ENCODE assay signal across 20 cellular contexts in genomic region chr6:939526-940252, GRCh38.
"Had no signal": no experiment of that assay in that cellular context is flagged by ENCODE, and none has a peak within 500 bp of the region (broad histone marks: within the 10 kb centered on the region; RNA-seq: fewer than 3 reads in every experiment).

No MANE protein-coding gene starts in this region.

- H3K9me3 ChIP-seq: neutrophil, pancreas, transverse colon, vagina had no signal

- H3K27ac Mint-ChIP-seq: activated CD8-positive, alpha-beta T cell treated with anti-CD3 and anti-CD28 coated beads for 36 hours; activated T-cell treated with anti-CD3 and anti-CD28 coated beads, Interleukin-2, amount 50 U/mL, for 24 hours; activated T-helper 2 cell treated with anti-CD3 and anti-CD28 coated beads, Interferon-gamma antibody, Interleukin-2, Interleukin-4, amounts not matched to agents 10 μg/mL and 5 μg/mL and 100 μg/mL, durations not matched to agents 14 hours and 24 hours and 36 hours; brain; effector memory CD8-positive, alpha-beta T cell; memory B cell; T-cell had no signal

- H3K27ac ChIP-seq: left ventricle myocardium inferior, neutrophil, pancreas, transverse colon, vagina had no signal

- H3K4me3 Mint-ChIP-seq: activated CD8-positive, alpha-beta T cell treated with anti-CD3 and anti-CD28 coated beads for 36 hours; activated T-cell treated with anti-CD3 and anti-CD28 coated beads, Interleukin-2, amount 50 U/mL, for 24 hours; brain; effector memory CD8-positive, alpha-beta T cell; memory B cell; naive thymus-derived CD8-positive, alpha-beta T cell; T-cell had no signal

- H3K27me3 ChIP-seq: pancreas, transverse colon, vagina had no signal

- H3K9me3 Mint-ChIP-seq: activated CD8-positive, alpha-beta T cell treated with anti-CD3 and anti-CD28 coated beads for 36 hours; activated T-cell treated with anti-CD3 and anti-CD28 coated beads, Interleukin-2, amount 50 U/mL, for 24 hours; activated T-helper 2 cell treated with anti-CD3 and anti-CD28 coated beads, Interferon-gamma antibody, Interleukin-2, Interleukin-4, amounts not matched to agents 10 μg/mL and 5 μg/mL and 100 μg/mL, durations not matched to agents 14 hours and 24 hours and 36 hours; memory B cell; T-cell had no signal

- H3K36me3 ChIP-seq: left ventricle myocardium inferior, neutrophil, pancreas, transverse colon, vagina had no signal

- H3K4me1 ChIP-seq: left ventricle myocardium inferior, pancreas, transverse colon, vagina had no signal

- H3K4me3 ChIP-seq: left ventricle myocardium inferior, pancreas, transverse colon, vagina had no signal

- H3K4me1 Mint-ChIP-seq: brain, memory B cell, T-cell had no signal

- DNase-seq: activated CD4-positive, alpha-beta T cell treated with anti-CD3 and anti-CD28 coated beads for 48 hours; activated CD4-positive, CD25-positive, alpha-beta regulatory T cell; activated CD8-positive, alpha-beta T cell treated with anti-CD3 and anti-CD28 coated beads for 36 hours; activated naive CD4-positive, alpha-beta T cell treated with Interleukin-2 at 50 U/mL for 16 hours; activated T-cell treated with anti-CD3 and anti-CD28 coated beads, Interleukin-2, amount 50 U/mL, for 24 hours; effector memory CD8-positive, alpha-beta T cell; hypothalamus; islet precursor cell; left ventricle myocardium inferior; naive thymus-derived CD8-positive, alpha-beta T cell; pancreas; stimulated activated naive CD4-positive, alpha-beta T cell treated with Interleukin-2 at 50 U/mL for 16 hours; substantia nigra; T-cell; transverse colon had no signal

- H3K36me3 Mint-ChIP-seq: brain; memory B cell; naive thymus-derived CD8-positive, alpha-beta T cell; T-cell had no signal

- ATAC-seq: activated CD8-positive, alpha-beta T cell treated with anti-CD3 and anti-CD28 coated beads for 36 hours; effector memory CD8-positive, alpha-beta T cell; naive thymus-derived CD8-positive, alpha-beta T cell; pancreas; T-cell had no signal
